9 cellular contexts compared by ENCODE assay signal in the genomic region with DNA sequence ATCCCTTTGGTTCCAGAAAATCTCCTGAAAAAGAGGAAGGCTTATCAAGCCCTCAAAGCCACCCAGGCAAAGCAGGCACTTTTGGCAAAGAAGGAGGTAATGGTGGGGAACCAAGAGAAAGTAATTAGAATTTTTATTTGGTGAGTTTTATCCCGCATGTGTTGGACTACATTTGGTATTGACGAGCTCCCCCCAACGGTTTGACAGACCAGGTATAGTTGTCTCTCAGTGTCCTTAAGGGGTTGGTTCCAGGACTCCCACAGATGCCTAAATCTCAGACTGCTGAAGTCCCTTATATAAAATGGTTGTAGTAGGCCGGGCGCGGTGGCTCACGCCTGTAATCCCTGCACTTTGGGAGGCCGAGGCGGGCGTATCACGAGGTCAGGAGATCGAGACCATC. TPM values are rescaled to one million over a fixed set of nuclear protein-coding genes. Genes with fewer than 3 reads are reported as not detected.
DNase-seq lines count a peak whose midpoint lies in the region; TF ChIP-seq lines count a peak whose summit lies in the region.
"Not testable (repeated sequence)": the region's sequence is repeated elsewhere in the genome, so short reads cannot be mapped to it uniquely, and the experiment has no call there.
"Had no signal": no experiment of that assay in that cellular context is flagged by ENCODE, and none has a peak within 500 bp of the region (broad histone marks: within the 10 kb centered on the region; RNA-seq: fewer than 3 reads in every experiment).

No MANE protein-coding gene starts in this region.

- peaks cover 23 to 37% (median 31%) of the 10 kb centered on the region in 10 experiments for H3K4me1 ChIP-seq in BLaER1 treated with 17β-estradiol and CSF1 and Interleukin-3, amounts not matched to agents 10 nM and 100 nM
- H3K4me1 ChIP-seq in HUES48 (ENCODE audit: control insufficient read depth, insufficient read depth, low read length); SJCRH30; ectodermal cell (ENCODE audit: control insufficient read depth, insufficient read depth, low read length): not testable (repeated sequence)

- peak overlapping the region; percentile 72 to 91 (median 85) for H3K4me3 ChIP-seq in BLaER1 treated with 17β-estradiol and CSF1 and Interleukin-3, amounts not matched to agents 10 nM and 100 nM
- H3K4me3 ChIP-seq in HUES48 (ENCODE audit: low read depth, low read length), result peak overlapping the region; percentile 96
- peak overlapping the region; percentile 76 for H3K4me3 ChIP-seq in SJCRH30
- peak overlapping the region; percentile 83 for H3K4me3 ChIP-seq in ectodermal cell (ENCODE audit: insufficient read depth, low read depth, low read length)
- H3K4me3 ChIP-seq in iPS-11a (ENCODE audit: low read depth, low read length), result peak overlapping the region; percentile 77

- peak overlapping the region; percentile 87 to 98 (median 95) for H3K9ac ChIP-seq in BLaER1 treated with 17β-estradiol and CSF1 and Interleukin-3, amounts not matched to agents 10 nM and 100 nM
- not testable (repeated sequence) for H3K9ac ChIP-seq in HUES48 (ENCODE audit: low read depth, low read length)

- peak overlapping the region; percentile 90 for H3K4me3 Mint-ChIP-seq in activated naive CD4-positive, alpha-beta T cell treated with anti-CD3 and anti-CD28 coated beads, Interleukin-2, amount 10 ng/mL, durations not matched to agents 7 days and 5 days
- peak overlapping the region; percentile 93 to 95 (median 95) for H3K4me3 Mint-ChIP-seq in nephron
- peak overlapping the region; percentile 89 for H3K4me3 Mint-ChIP-seq in stimulated activated naive CD8-positive, alpha-beta T cell treated with anti-CD3 and anti-CD28 coated beads, Interleukin-15, Interleukin-2, amounts not matched to agents 100 ng/mL and 50 ng/mL, for 24 hours

- CTCF ChIA-PET in activated naive CD4-positive, alpha-beta T cell treated with anti-CD3 and anti-CD28 coated beads, Interleukin-2, amount 10 ng/mL, durations not matched to agents 7 days and 5 days (lab: Charles Lee), result interaction anchor here (2.6 to 5.2 kb wide), 2 partner anchors 9 to 218 kb away, joined by 6 to 38 read pairs; a partner anchor contains a TSS

- H3K4me2 ChIP-seq in BLaER1 treated with 17β-estradiol and CSF1 and Interleukin-3, amounts not matched to agents 10 nM and 100 nM, result peak overlapping the region; percentile 82 to 94 (median 87)

- not testable (repeated sequence) for TF ChIP-seq CTCF in nephron (IDR thresholded peaks at IDR 0.05; ENCODE audit: unreplicated experiment in 3 of 3)

- H4K20me1 ChIP-seq in BLaER1 treated with 17β-estradiol and CSF1 and Interleukin-3, amounts not matched to agents 10 nM and 100 nM, result peaks cover 11 to 50% (median 42%) of the 10 kb centered on the region in 11 experiments; a peak in 18 of 22 replicates

- not testable (repeated sequence) for H3K9me3 Mint-ChIP-seq in activated naive CD4-positive, alpha-beta T cell treated with anti-CD3 and anti-CD28 coated beads, Interleukin-2, amount 10 ng/mL, durations not matched to agents 7 days and 5 days; nephron; stimulated activated naive CD8-positive, alpha-beta T cell treated with anti-CD3 and anti-CD28 coated beads, Interleukin-15, Interleukin-2, amounts not matched to agents 100 ng/mL and 50 ng/mL, for 24 hours

- H3K36me3 ChIP-seq in BLaER1 treated with 17β-estradiol and CSF1 and Interleukin-3, amounts not matched to agents 10 nM and 100 nM, result peaks cover 46 to 54% (median 50%) of the 10 kb centered on the region in 11 experiments
- H3K36me3 ChIP-seq in HUES48 (ENCODE audit: control insufficient read depth, insufficient read depth, low read length), result peaks cover 48% of the 10 kb centered on the region
- peaks cover 48% of the 10 kb centered on the region for H3K36me3 ChIP-seq in SJCRH30
- peaks cover 39% of the 10 kb centered on the region for H3K36me3 ChIP-seq in ectodermal cell (ENCODE audit: control insufficient read depth, insufficient read depth, low read length)

- peak overlapping the region; percentile 95 for H3K27ac Mint-ChIP-seq in activated naive CD4-positive, alpha-beta T cell treated with anti-CD3 and anti-CD28 coated beads, Interleukin-2, amount 10 ng/mL, durations not matched to agents 7 days and 5 days
- peak overlapping the region; percentile 98 to 99 (median 99) for H3K27ac Mint-ChIP-seq in nephron
- peak overlapping the region; percentile 98 for H3K27ac Mint-ChIP-seq in stimulated activated naive CD8-positive, alpha-beta T cell treated with anti-CD3 and anti-CD28 coated beads, Interleukin-15, Interleukin-2, amounts not matched to agents 100 ng/mL and 50 ng/mL, for 24 hours

- peaks cover 24% of the 10 kb centered on the region for H3K36me3 Mint-ChIP-seq in activated naive CD4-positive, alpha-beta T cell treated with anti-CD3 and anti-CD28 coated beads, Interleukin-2, amount 10 ng/mL, durations not matched to agents 7 days and 5 days
- H3K36me3 Mint-ChIP-seq in nephron (ENCODE audit: low read depth), result peaks cover 37% of the 10 kb centered on the region
- peaks cover 47% of the 10 kb centered on the region for H3K36me3 Mint-ChIP-seq in stimulated activated naive CD8-positive, alpha-beta T cell treated with anti-CD3 and anti-CD28 coated beads, Interleukin-15, Interleukin-2, amounts not matched to agents 100 ng/mL and 50 ng/mL, for 24 hours (ENCODE audit: low read depth)

- H3K4me1 Mint-ChIP-seq in activated naive CD4-positive, alpha-beta T cell treated with anti-CD3 and anti-CD28 coated beads, Interleukin-2, amount 10 ng/mL, durations not matched to agents 7 days and 5 days, result peaks cover 42% of the 10 kb centered on the region
- peaks cover 14% of the 10 kb centered on the region for H3K4me1 Mint-ChIP-seq in nephron
- H3K4me1 Mint-ChIP-seq in stimulated activated naive CD8-positive, alpha-beta T cell treated with anti-CD3 and anti-CD28 coated beads, Interleukin-15, Interleukin-2, amounts not matched to agents 100 ng/mL and 50 ng/mL, for 24 hours (ENCODE audit: low read depth), result peaks cover 36% of the 10 kb centered on the region

- not testable (repeated sequence) for DNase-seq in SJCRH30; activated naive CD4-positive, alpha-beta T cell treated with anti-CD3 and anti-CD28 coated beads, Interleukin-2, amount 10 ng/mL, durations not matched to agents 7 days and 5 days

- not testable (repeated sequence) for H3K27me3 ChIP-seq in BLaER1 treated with 17β-estradiol and CSF1 and Interleukin-3, amounts not matched to agents 10 nM and 100 nM; HUES48 (ENCODE audit: control insufficient read depth, insufficient read depth, low read length); SJCRH30; ectodermal cell (ENCODE audit: control insufficient read depth, insufficient read depth, low read length, poor library complexity, severe bottlenecking)

- 88% methylated on average over 12 of the region's 12 CpGs for WGBS in ectodermal cell, 2 experiments

- not testable (repeated sequence) for H3K27me3 Mint-ChIP-seq in activated naive CD4-positive, alpha-beta T cell treated with anti-CD3 and anti-CD28 coated beads, Interleukin-2, amount 10 ng/mL, durations not matched to agents 7 days and 5 days; nephron (ENCODE audit: low read depth); stimulated activated naive CD8-positive, alpha-beta T cell treated with anti-CD3 and anti-CD28 coated beads, Interleukin-15, Interleukin-2, amounts not matched to agents 100 ng/mL and 50 ng/mL, for 24 hours

- H3K9me3 ChIP-seq in BLaER1 treated with 17β-estradiol and CSF1 and Interleukin-3, amounts not matched to agents 10 nM and 100 nM (replicated peaks in 1 of 11); HUES48 (ENCODE audit: control insufficient read depth, insufficient read depth, low read length); SJCRH30 (replicated peaks); ectodermal cell (ENCODE audit: control insufficient read depth, low read length): not testable (repeated sequence)

- peak overlapping the region; percentile 85 to 97 (median 92); a peak in 21 of 22 replicates for H3K27ac ChIP-seq in BLaER1 treated with 17β-estradiol and CSF1 and Interleukin-3, amounts not matched to agents 10 nM and 100 nM
- H3K27ac ChIP-seq in HUES48 (ENCODE audit: low read depth, low read length); ectodermal cell (ENCODE audit: insufficient read depth, low read depth, low read length, poor library complexity, severe bottlenecking): not testable (repeated sequence)
- peak overlapping the region; percentile 87; the same call in 1 of the 2 replicates for H3K27ac ChIP-seq in SJCRH30

RNA-seq across cellular contexts. Expression of a gene that starts 1.5 kb away (rescaled TPM):
- 140 and 147 TPM in 2 replicates for total RNA-seq in SJCRH30 (2014; rRNA removed; shearing (Covaris generic))
- polyA plus RNA-seq in ectodermal cell (2013, experiment 1 of 4), result 95.4 TPM
- polyA plus RNA-seq in ectodermal cell (2013, experiment 2 of 4), result 107 TPM
- 74.8 TPM for polyA plus RNA-seq in ectodermal cell (2013, experiment 3 of 4)
- 87.0 TPM for polyA plus RNA-seq in ectodermal cell (2013, experiment 4 of 4)

RNA-seq across cellular contexts. Expression of a gene that starts 35.0 kb away (rescaled TPM):
- not detected in 2 replicates for total RNA-seq in SJCRH30 (2014; rRNA removed; shearing (Covaris generic))
- polyA plus RNA-seq in ectodermal cell (2013, experiment 1 of 4), result not detected
- polyA plus RNA-seq in ectodermal cell (2013, experiment 2 of 4), result not detected
- polyA plus RNA-seq in ectodermal cell (2013, experiment 3 of 4), result not detected
- polyA plus RNA-seq in ectodermal cell (2013, experiment 4 of 4), result not detected
- total RNA-seq: left lobe of liver had no signal

RNA-seq across cellular contexts. Expression of a gene that starts 48.4 kb away (rescaled TPM):
- total RNA-seq in SJCRH30 (2014; rRNA removed; shearing (Covaris generic)), result 40.9 and 45.3 TPM in 2 replicates
- 78.5 TPM for polyA plus RNA-seq in ectodermal cell (2013, experiment 1 of 4)
- 76.9 TPM for polyA plus RNA-seq in ectodermal cell (2013, experiment 2 of 4)
- 62.2 TPM for polyA plus RNA-seq in ectodermal cell (2013, experiment 3 of 4)
- 66.1 TPM for polyA plus RNA-seq in ectodermal cell (2013, experiment 4 of 4)
